In genomic region chr20:32144898-32145662, GRCh38 we compare ENCODE assay signal across 16 cellular contexts.
"Had no signal": no experiment of that assay in that cellular context is flagged by ENCODE, and none has a peak within 500 bp of the region (broad histone marks: within the 10 kb centered on the region; RNA-seq: fewer than 3 reads in every experiment).

No MANE protein-coding gene starts in this region.

- H3K27me3 ChIP-seq: cardiac muscle cell, dorsolateral prefrontal cortex, gastrocnemius medialis, heart left ventricle, ovary, tibial artery had no signal

- H3K27me3 Mint-ChIP-seq: activated naive CD4-positive, alpha-beta T cell treated with anti-CD3 and anti-CD28 coated beads, Interleukin-2, amount 10 ng/mL, durations not matched to agents 7 days and 5 days had no signal

- H3K4me1 Mint-ChIP-seq: activated naive CD4-positive, alpha-beta T cell treated with anti-CD3 and anti-CD28 coated beads, Interleukin-2, amount 10 ng/mL, durations not matched to agents 7 days and 5 days; neural crest cell had no signal

- H3K4me1 ChIP-seq: gastrocnemius medialis, heart left ventricle, tibial artery had no signal

- ATAC-seq: gastrocnemius medialis, heart left ventricle, left cardiac atrium had no signal

- H3K4me3 Mint-ChIP-seq: activated naive CD4-positive, alpha-beta T cell treated with anti-CD3 and anti-CD28 coated beads, Interleukin-2, amount 10 ng/mL, durations not matched to agents 7 days and 5 days; endodermal cell; neural crest cell had no signal

- H3K27ac Mint-ChIP-seq: activated naive CD4-positive, alpha-beta T cell treated with anti-CD3 and anti-CD28 coated beads, Interleukin-2, amount 10 ng/mL, durations not matched to agents 7 days and 5 days; endodermal cell had no signal

- H3K36me3 ChIP-seq: ovary had no signal

- H3K4me3 ChIP-seq: cardiac muscle cell, dorsolateral prefrontal cortex, gastrocnemius medialis, heart left ventricle, lung, ovary, tibial artery had no signal

- DNase-seq: activated CD4-positive, alpha-beta T cell treated with anti-CD3 and anti-CD28 coated beads, Interleukin-2, amount 50 U/mL, for 4 hours; activated CD8-positive, alpha-beta memory T cell treated with anti-CD3 and anti-CD28 coated beads, Interleukin-2, amount 50 U/mL, for 4 hours; activated naive CD4-positive, alpha-beta T cell treated with anti-CD3 and anti-CD28 coated beads, Interleukin-2, amount 10 ng/mL, durations not matched to agents 7 days and 5 days; dorsolateral prefrontal cortex; endodermal cell; gastrocnemius medialis; heart left ventricle; left cardiac atrium; stimulated activated CD4-positive, alpha-beta T cell treated with anti-CD3 and anti-CD28 coated beads, Interleukin-2, amount 100 ng/mL, for 48 hours; stimulated activated naive CD4-positive, alpha-beta T cell; T-helper 9 cell; tibial artery had no signal

- H3K9me3 Mint-ChIP-seq: activated naive CD4-positive, alpha-beta T cell treated with anti-CD3 and anti-CD28 coated beads, Interleukin-2, amount 10 ng/mL, durations not matched to agents 7 days and 5 days; endodermal cell; neural crest cell had no signal

- H3K9me3 ChIP-seq: gastrocnemius medialis, heart left ventricle, ovary, tibial artery had no signal

- H3K27ac ChIP-seq: cardiac muscle cell, dorsolateral prefrontal cortex, gastrocnemius medialis, heart left ventricle, ovary, tibial artery had no signal
